In the genomic region with DNA sequence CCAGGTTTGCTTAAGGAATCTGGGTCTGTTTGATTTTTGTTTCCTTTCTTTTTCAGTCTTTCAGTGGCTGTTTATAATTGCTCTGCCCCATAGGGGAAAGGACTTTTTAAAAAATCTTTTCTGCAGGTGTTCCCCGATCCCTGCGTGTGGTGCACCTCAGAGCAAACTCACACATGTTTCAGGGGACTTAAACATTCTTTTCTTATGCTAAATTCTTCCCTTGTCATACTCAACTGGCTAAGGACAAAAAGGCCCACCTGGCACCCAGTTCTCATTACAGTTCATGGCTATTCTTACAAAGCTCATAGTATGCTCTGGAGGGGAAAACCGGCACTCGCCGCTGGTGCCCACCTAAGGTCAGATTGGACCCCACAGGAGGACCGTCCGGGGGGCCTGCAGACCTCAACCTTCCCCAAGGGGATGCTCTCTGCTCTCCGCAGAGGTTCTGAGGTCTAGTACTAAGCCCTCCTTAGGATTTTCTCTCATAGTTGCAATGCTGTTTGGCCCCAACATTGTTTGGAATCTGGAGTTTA, we compare ENCODE assay signal across 21 cellular contexts.
"Had no signal": no experiment of that assay in that cellular context is flagged by ENCODE, and none has a peak within 500 bp of the region (broad histone marks: within the 10 kb centered on the region; RNA-seq: fewer than 3 reads in every experiment).

No MANE protein-coding gene starts in this region.

- H3K27ac Mint-ChIP-seq: activated CD4-positive, alpha-beta memory T cell treated with anti-CD3 and anti-CD28 coated beads, Interleukin-2, amount 10 ng/mL, durations not matched to agents 7 days and 5 days; activated CD4-positive, alpha-beta T cell treated with anti-CD3 and anti-CD28 coated beads for 36 hours; activated naive CD4-positive, alpha-beta T cell treated with anti-CD3 and anti-CD28 coated beads, Interleukin-2, amount 50 U/mL, for 24 hours; activated T-cell treated with anti-CD3 and anti-CD28 coated beads, Interleukin-2, amount 50 U/mL, for 72 hours had no signal

- H3K27me3 Mint-ChIP-seq: activated CD4-positive, alpha-beta memory T cell treated with anti-CD3 and anti-CD28 coated beads, Interleukin-2, amount 10 ng/mL, durations not matched to agents 7 days and 5 days; activated CD4-positive, alpha-beta T cell treated with anti-CD3 and anti-CD28 coated beads for 36 hours; activated naive CD4-positive, alpha-beta T cell treated with anti-CD3 and anti-CD28 coated beads, Interleukin-2, amount 50 U/mL, for 24 hours had no signal

- DNase-seq: activated CD4-positive, alpha-beta memory T cell treated with anti-CD3 and anti-CD28 coated beads, Interleukin-2, amount 10 ng/mL, durations not matched to agents 7 days and 5 days; activated CD4-positive, alpha-beta T cell treated with anti-CD3 and anti-CD28 coated beads for 36 hours; activated CD4-positive, alpha-beta T cell treated with anti-CD3 and anti-CD28 coated beads, Interleukin-2, amount 50 U/mL, for 1 hour; activated effector memory CD4-positive, alpha-beta T cell treated with Interleukin-2 at 50 U/mL for 16 hours; activated naive CD4-positive, alpha-beta T cell; activated T-cell treated with anti-CD3 and anti-CD28 coated beads, Interleukin-2, amount 50 U/mL, for 72 hours; aorta; central memory CD4-positive, alpha-beta T cell; MM.1S; NCI-H1105; NCI-H1436; NCI-H1694 treated with DMSO at 0.1 percent for 48 hours; NCI-H2029 treated with DMSO at 0.1 percent for 48 hours; NCI-H345; NCI-H510A; NCI-H69; PC-3; SHP77 treated with DMSO at 0.1 percent for 48 hours; T-helper 1 cell had no signal

- H3K27ac ChIP-seq: VCaP had no signal

- H3K4me3 Mint-ChIP-seq: activated CD4-positive, alpha-beta memory T cell treated with anti-CD3 and anti-CD28 coated beads, Interleukin-2, amount 10 ng/mL, durations not matched to agents 7 days and 5 days; activated CD4-positive, alpha-beta T cell treated with anti-CD3 and anti-CD28 coated beads for 36 hours; activated naive CD4-positive, alpha-beta T cell treated with anti-CD3 and anti-CD28 coated beads, Interleukin-2, amount 50 U/mL, for 24 hours; activated T-cell treated with anti-CD3 and anti-CD28 coated beads, Interleukin-2, amount 50 U/mL, for 72 hours had no signal

- H3K4me1 Mint-ChIP-seq: activated CD4-positive, alpha-beta memory T cell treated with anti-CD3 and anti-CD28 coated beads, Interleukin-2, amount 10 ng/mL, durations not matched to agents 7 days and 5 days; activated CD4-positive, alpha-beta T cell treated with anti-CD3 and anti-CD28 coated beads for 36 hours; activated naive CD4-positive, alpha-beta T cell treated with anti-CD3 and anti-CD28 coated beads, Interleukin-2, amount 50 U/mL, for 24 hours had no signal

- ATAC-seq: activated CD4-positive, alpha-beta T cell treated with anti-CD3 and anti-CD28 coated beads for 36 hours; activated T-cell treated with anti-CD3 and anti-CD28 coated beads, Interleukin-2, amount 50 U/mL, for 72 hours; PC-3 had no signal
